In genomic region chr4:124276461-124276860, GRCh38 we compare ENCODE assay signal across 23 cellular contexts.
A peak's percentile ranks its signal among the peaks of the same experiment; 100 is the strongest.
DNase-seq lines count a peak whose midpoint lies in the region; TF ChIP-seq lines count a peak whose summit lies in the region.
"Had no signal": no experiment of that assay in that cellular context is flagged by ENCODE, and none has a peak within 500 bp of the region (broad histone marks: within the 10 kb centered on the region; RNA-seq: fewer than 3 reads in every experiment).

No MANE protein-coding gene starts in this region.

- H3K9ac ChIP-seq in mammary epithelial cell (ENCODE audit: insufficient read depth, low read length), result no peak overlapping the region

- H3K27me3 ChIP-seq in mammary epithelial cell (ENCODE audit: insufficient read depth, low read length), result no peaks in the 10 kb centered on the region

- H3K4me3 ChIP-seq in mammary epithelial cell (replicated peaks in 1 of 3; ENCODE audit: insufficient read depth in 1 of 3, low read depth in 2 of 3, low read length in 3 of 3), result no peak overlapping the region
- H3K4me3 ChIP-seq in fibroblast of the aortic adventitia (ENCODE audit: low read depth, low read length), result no peak overlapping the region
- H3K4me3 ChIP-seq: GM23338, HAP-1 had no signal

- no peak overlapping the region for H3K4me3 Mint-ChIP-seq in MCF 10A (ENCODE audit: unreplicated experiment)
- no peak overlapping the region for H3K4me3 Mint-ChIP-seq in activated CD4-positive, alpha-beta memory T cell treated with anti-CD3 and anti-CD28 coated beads, Interleukin-2, amount 10 ng/mL, durations not matched to agents 7 days and 5 days
- H3K4me3 Mint-ChIP-seq: CD8-positive, alpha-beta memory T cell; GM23338 had no signal

- no peaks in the 10 kb centered on the region for H3K79me2 ChIP-seq in mammary epithelial cell (ENCODE audit: insufficient read depth, low read length)

- intact Hi-C loops in mammary epithelial cell (cut with micrococcal nuclease) (no loop called here), MCF 10A (cut with micrococcal nuclease) (no loop called here)

- peaks cover 27% of the 10 kb centered on the region for H3K4me1 ChIP-seq in mammary epithelial cell (ENCODE audit: insufficient read depth, low read length)
- H3K4me1 ChIP-seq: HAP-1 had no signal

- H3K9me3 Mint-ChIP-seq in MCF 10A (ENCODE audit: unreplicated experiment), result peaks cover 19% of the 10 kb centered on the region
- no peaks in the 10 kb centered on the region for H3K9me3 Mint-ChIP-seq in activated CD4-positive, alpha-beta memory T cell treated with anti-CD3 and anti-CD28 coated beads, Interleukin-2, amount 10 ng/mL, durations not matched to agents 7 days and 5 days
- H3K9me3 Mint-ChIP-seq: GM23338 had no signal

- H3K9me3 ChIP-seq in mammary epithelial cell (replicated peaks; ENCODE audit: insufficient read depth, low read length), result peaks cover 2% of the 10 kb centered on the region
- H3K9me3 ChIP-seq: HAP-1 had no signal

- peak; percentile 26 for DNase-seq in mammary epithelial cell
- no peak for DNase-seq in MCF 10A (ENCODE audit: unreplicated experiment)
- peak; percentile 41 for DNase-seq in SK-N-DZ (ENCODE audit: low spot score)
- DNase-seq in fibroblast of the aortic adventitia (ENCODE audit: low read depth), result peak; percentile 85
- no peak for DNase-seq in activated CD4-positive, alpha-beta memory T cell treated with anti-CD3 and anti-CD28 coated beads, Interleukin-2, amount 10 ng/mL, durations not matched to agents 7 days and 5 days
- no peak for DNase-seq in amygdala (lab: John Stamatoyannopoulos, UW)
- no peak for DNase-seq in NCI-H2196 treated with DMSO at 0.1 percent for 48 hours (lab: John Stamatoyannopoulos, UW; ENCODE audit: unreplicated experiment)
- no peak for DNase-seq in NCI-H748 treated with DMSO at 0.1 percent for 48 hours (lab: John Stamatoyannopoulos, UW)
- DNase-seq: AML-193; Calu3; CD8-positive, alpha-beta memory T cell; GF-D8; KG1; NCI-H1105; NCI-H2029 treated with DMSO at 0.1 percent for 48 hours; NCI-H345; NCI-H524; OCI-M1; Right ventricle myocardium superior had no signal

- POLR2A ChIA-PET in MCF 10A (lab: Yijun Ruan, JAX), result no interaction called here
- POLR2A ChIA-PET in activated CD4-positive, alpha-beta memory T cell treated with anti-CD3 and anti-CD28 coated beads, Interleukin-2, amount 10 ng/mL, durations not matched to agents 7 days and 5 days (lab: Charles Lee), result no interaction called here

- H2AFZ ChIP-seq in mammary epithelial cell (ENCODE audit: low read depth, low read length), result peak overlapping the region; percentile 16
- H2AFZ ChIP-seq: GM23338 had no signal

- no peaks in the 10 kb centered on the region for H3K36me3 ChIP-seq in mammary epithelial cell (ENCODE audit: insufficient read depth, low read length)
- H3K36me3 ChIP-seq: HAP-1 had no signal

- in situ Hi-C loops in mammary epithelial cell (cut with MboI; ENCODE audit: low sequenced_read_pairs in 2 of 2), result no loop called here

- H3K27ac ChIP-seq in mammary epithelial cell (ENCODE audit: insufficient read depth, low read depth, low read length), result no peak overlapping the region
- H3K27ac ChIP-seq: 22Rv1, C4-2B had no signal

- no peaks in the 10 kb centered on the region for H3K27me3 Mint-ChIP-seq in MCF 10A (ENCODE audit: insufficient read depth, unreplicated experiment)
- H3K27me3 Mint-ChIP-seq in activated CD4-positive, alpha-beta memory T cell treated with anti-CD3 and anti-CD28 coated beads, Interleukin-2, amount 10 ng/mL, durations not matched to agents 7 days and 5 days, result no peaks in the 10 kb centered on the region

- peaks cover 19% of the 10 kb centered on the region for H3K4me1 Mint-ChIP-seq in MCF 10A (ENCODE audit: insufficient read depth, unreplicated experiment)
- H3K4me1 Mint-ChIP-seq in activated CD4-positive, alpha-beta memory T cell treated with anti-CD3 and anti-CD28 coated beads, Interleukin-2, amount 10 ng/mL, durations not matched to agents 7 days and 5 days, result no peaks in the 10 kb centered on the region
- H3K4me1 Mint-ChIP-seq: CD8-positive, alpha-beta memory T cell; GM23338 had no signal

- no peak for TF ChIP-seq CTCF in mammary epithelial cell (conservative IDR thresholded peaks at IDR 0.05 in 1 of 2, IDR thresholded peaks at IDR 0.05 in 1 of 2; ENCODE audit: extremely low read depth in 1 of 2, insufficient read depth in 1 of 2, low read depth in 1 of 2, low read length in 2 of 2)
- TF ChIP-seq CTCF in MCF 10A (IDR thresholded peaks at IDR 0.05; ENCODE audit: unreplicated experiment), result no peak
- no peak for TF ChIP-seq CTCF in fibroblast of the aortic adventitia (IDR thresholded peaks at IDR 0.05; ENCODE audit: insufficient read depth, low read length)

- CTCF ChIA-PET in mammary epithelial cell (lab: Charles Lee; ENCODE audit: low non-redundant PET) (no interaction called here), MCF 10A (lab: Yijun Ruan, JAX) (interaction anchor here (0.5 kb wide), 1 partner anchor 286 kb away, joined by 3 read pairs; no protein-coding TSS in a partner anchor)
- CTCF ChIA-PET in activated CD4-positive, alpha-beta memory T cell treated with anti-CD3 and anti-CD28 coated beads, Interleukin-2, amount 10 ng/mL, durations not matched to agents 7 days and 5 days (lab: Charles Lee), result no interaction called here

- H3K4me2 ChIP-seq in mammary epithelial cell (ENCODE audit: insufficient read depth, low read depth, low read length), result no peak overlapping the region
- H3K4me2 ChIP-seq: GM23338 had no signal

- BruUV-seq in mammary epithelial cell (replicated peaks; lab: Mats Ljungman, UMichigan) (no TSS peak), MCF 10A (replicated peaks; lab: Mats Ljungman, UMichigan) (no TSS peak)

- H3K27ac Mint-ChIP-seq in MCF 10A (ENCODE audit: low read depth, unreplicated experiment), result no peak overlapping the region
- no peak overlapping the region for H3K27ac Mint-ChIP-seq in activated CD4-positive, alpha-beta memory T cell treated with anti-CD3 and anti-CD28 coated beads, Interleukin-2, amount 10 ng/mL, durations not matched to agents 7 days and 5 days
- H3K27ac Mint-ChIP-seq: CD8-positive, alpha-beta memory T cell; GM23338 had no signal

- dilution Hi-C loops in mammary epithelial cell (cut with HindIII; ENCODE audit: low sequenced_read_pairs), result no loop called here

- no peaks in the 10 kb centered on the region for H4K20me1 ChIP-seq in mammary epithelial cell (ENCODE audit: insufficient read depth, low read length)

- no peaks in the 10 kb centered on the region for H3K36me3 Mint-ChIP-seq in MCF 10A (ENCODE audit: insufficient read depth, unreplicated experiment)
- H3K36me3 Mint-ChIP-seq in activated CD4-positive, alpha-beta memory T cell treated with anti-CD3 and anti-CD28 coated beads, Interleukin-2, amount 10 ng/mL, durations not matched to agents 7 days and 5 days (ENCODE audit: low read depth), result no peaks in the 10 kb centered on the region
- H3K36me3 Mint-ChIP-seq: CD8-positive, alpha-beta memory T cell had no signal

Comparison
In these comparisons a context has a peak if more than half of its experiments do, and no peak if none do; other contexts are left out.
1. DNase-seq: peak in mammary epithelial cell (single experiment), SK-N-DZ (single experiment) and fibroblast of the aortic adventitia (single experiment); none in MCF 10A (single experiment), activated CD4-positive, alpha-beta memory T cell treated with anti-CD3 and anti-CD28 coated beads, Interleukin-2, amount 10 ng/mL, durations not matched to agents 7 days and 5 days (single experiment), amygdala (0 of 56), NCI-H2196 treated with DMSO at 0.1 percent for 48 hours (single experiment) and NCI-H748 treated with DMSO at 0.1 percent for 48 hours (single experiment).